In the genomic region with DNA sequence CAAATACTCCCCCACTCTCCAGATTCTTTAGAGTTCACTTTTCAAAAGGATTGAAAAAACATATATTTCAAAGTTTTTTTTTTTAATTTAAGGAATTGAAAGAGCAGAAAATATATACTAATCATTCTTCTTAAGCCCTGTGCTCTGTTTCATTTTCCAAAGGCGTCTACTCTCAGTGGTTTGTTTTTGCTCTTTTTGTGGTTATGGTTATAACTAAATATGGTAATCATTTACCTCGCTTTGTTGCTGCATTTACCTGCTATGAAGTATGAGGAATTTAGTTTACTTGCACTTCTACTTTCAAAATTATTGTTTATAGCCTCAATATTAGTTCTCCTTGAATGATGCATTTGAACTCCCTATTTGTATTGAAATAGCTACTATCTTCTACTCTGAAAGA, we compare ENCODE assay signal across 1 cellular context.
TF ChIP-seq lines count a peak whose summit lies in the region.

No MANE protein-coding gene starts in this region.

TF ChIP-seq in GM12878, 131 proteins besides CTCF, POLR2A, EP300 and RAD21 (continued from another document):
- TF ChIP-seq, protein P1, sequence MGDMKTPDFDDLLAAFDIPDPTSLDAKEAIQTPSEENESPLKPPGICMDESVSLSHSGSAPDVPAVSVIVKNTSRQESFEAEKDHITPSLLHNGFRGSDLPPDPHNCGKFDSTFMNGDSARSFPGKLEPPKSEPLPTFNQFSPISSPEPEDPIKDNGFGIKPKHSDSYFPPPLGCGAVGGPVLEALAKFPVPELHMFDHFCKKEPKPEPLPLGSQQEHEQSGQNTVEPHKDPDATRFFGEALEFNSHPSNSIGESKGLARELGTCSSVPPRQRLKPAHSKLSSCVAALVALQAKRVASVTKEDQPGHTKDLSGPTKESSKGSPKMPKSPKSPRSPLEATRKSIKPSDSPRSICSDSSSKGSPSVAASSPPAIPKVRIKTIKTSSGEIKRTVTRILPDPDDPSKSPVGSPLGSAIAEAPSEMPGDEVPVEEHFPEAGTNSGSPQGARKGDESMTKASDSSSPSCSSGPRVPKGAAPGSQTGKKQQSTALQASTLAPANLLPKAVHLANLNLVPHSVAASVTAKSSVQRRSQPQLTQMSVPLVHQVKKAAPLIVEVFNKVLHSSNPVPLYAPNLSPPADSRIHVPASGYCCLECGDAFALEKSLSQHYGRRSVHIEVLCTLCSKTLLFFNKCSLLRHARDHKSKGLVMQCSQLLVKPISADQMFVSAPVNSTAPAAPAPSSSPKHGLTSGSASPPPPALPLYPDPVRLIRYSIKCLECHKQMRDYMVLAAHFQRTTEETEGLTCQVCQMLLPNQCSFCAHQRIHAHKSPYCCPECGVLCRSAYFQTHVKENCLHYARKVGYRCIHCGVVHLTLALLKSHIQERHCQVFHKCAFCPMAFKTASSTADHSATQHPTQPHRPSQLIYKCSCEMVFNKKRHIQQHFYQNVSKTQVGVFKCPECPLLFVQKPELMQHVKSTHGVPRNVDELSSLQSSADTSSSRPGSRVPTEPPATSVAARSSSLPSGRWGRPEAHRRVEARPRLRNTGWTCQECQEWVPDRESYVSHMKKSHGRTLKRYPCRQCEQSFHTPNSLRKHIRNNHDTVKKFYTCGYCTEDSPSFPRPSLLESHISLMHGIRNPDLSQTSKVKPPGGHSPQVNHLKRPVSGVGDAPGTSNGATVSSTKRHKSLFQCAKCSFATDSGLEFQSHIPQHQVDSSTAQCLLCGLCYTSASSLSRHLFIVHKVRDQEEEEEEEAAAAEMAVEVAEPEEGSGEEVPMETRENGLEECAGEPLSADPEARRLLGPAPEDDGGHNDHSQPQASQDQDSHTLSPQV (IDR thresholded peaks at IDR 0.05): peak; percentile 84
- peak; percentile 92 for TF ChIP-seq ATF7 (IDR thresholded peaks at IDR 0.05; ENCODE audit: low read depth)
- TF ChIP-seq STAT3 (IDR thresholded peaks at IDR 0.05; ENCODE audit: low read depth, low read length): 0 out of 2 replicates have a peak, but pooled peaks have one; percentile 65
- TF ChIP-seq CHD2 (IDR thresholded peaks at IDR 0.05; ENCODE audit: borderline replicate concordance, low read depth, low read length): peak; percentile 59; the same call in 1 of the 2 replicates
- TF ChIP-seq, protein P2, sequence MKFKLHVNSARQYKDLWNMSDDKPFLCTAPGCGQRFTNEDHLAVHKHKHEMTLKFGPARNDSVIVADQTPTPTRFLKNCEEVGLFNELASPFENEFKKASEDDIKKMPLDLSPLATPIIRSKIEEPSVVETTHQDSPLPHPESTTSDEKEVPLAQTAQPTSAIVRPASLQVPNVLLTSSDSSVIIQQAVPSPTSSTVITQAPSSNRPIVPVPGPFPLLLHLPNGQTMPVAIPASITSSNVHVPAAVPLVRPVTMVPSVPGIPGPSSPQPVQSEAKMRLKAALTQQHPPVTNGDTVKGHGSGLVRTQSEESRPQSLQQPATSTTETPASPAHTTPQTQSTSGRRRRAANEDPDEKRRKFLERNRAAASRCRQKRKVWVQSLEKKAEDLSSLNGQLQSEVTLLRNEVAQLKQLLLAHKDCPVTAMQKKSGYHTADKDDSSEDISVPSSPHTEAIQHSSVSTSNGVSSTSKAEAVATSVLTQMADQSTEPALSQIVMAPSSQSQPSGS (IDR thresholded peaks at IDR 0.05; ENCODE audit: low read length): peak; percentile 89
- no peak for TF ChIP-seq GATAD2B (conservative IDR thresholded peaks at IDR 0.05; ENCODE audit: low read depth)
- no peak for TF ChIP-seq CHD4 (IDR thresholded peaks at IDR 0.05)
- TF ChIP-seq RAD51 (IDR thresholded peaks at IDR 0.05): no peak
- no peak for TF ChIP-seq KDM1A (IDR thresholded peaks at IDR 0.05; ENCODE audit: borderline replicate concordance)
- TF ChIP-seq CEBPB (IDR thresholded peaks at IDR 0.05; ENCODE audit: borderline replicate concordance in 1 of 2, low read depth in 2 of 2, low read length in 2 of 2): 0 out of 4 replicates have a peak, but pooled peaks of 1 of the 2 experiments have one; percentile 29
- TF ChIP-seq SREBF1 (IDR thresholded peaks at IDR 0.05; ENCODE audit: low read length): peak; percentile 90
- TF ChIP-seq MTA2 (IDR thresholded peaks at IDR 0.05; ENCODE audit: low read depth): peak; percentile 91
- TF ChIP-seq, protein P3, sequence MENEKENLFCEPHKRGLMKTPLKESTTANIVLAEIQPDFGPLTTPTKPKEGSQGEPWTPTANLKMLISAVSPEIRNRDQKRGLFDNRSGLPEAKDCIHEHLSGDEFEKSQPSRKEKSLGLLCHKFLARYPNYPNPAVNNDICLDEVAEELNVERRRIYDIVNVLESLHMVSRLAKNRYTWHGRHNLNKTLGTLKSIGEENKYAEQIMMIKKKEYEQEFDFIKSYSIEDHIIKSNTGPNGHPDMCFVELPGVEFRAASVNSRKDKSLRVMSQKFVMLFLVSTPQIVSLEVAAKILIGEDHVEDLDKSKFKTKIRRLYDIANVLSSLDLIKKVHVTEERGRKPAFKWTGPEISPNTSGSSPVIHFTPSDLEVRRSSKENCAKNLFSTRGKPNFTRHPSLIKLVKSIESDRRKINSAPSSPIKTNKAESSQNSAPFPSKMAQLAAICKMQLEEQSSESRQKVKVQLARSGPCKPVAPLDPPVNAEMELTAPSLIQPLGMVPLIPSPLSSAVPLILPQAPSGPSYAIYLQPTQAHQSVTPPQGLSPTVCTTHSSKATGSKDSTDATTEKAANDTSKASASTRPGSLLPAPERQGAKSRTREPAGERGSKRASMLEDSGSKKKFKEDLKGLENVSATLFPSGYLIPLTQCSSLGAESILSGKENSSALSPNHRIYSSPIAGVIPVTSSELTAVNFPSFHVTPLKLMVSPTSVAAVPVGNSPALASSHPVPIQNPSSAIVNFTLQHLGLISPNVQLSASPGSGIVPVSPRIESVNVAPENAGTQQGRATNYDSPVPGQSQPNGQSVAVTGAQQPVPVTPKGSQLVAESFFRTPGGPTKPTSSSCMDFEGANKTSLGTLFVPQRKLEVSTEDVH (IDR thresholded peaks at IDR 0.05; ENCODE audit: low read depth, partially characterized antibody): no peak
- peak; percentile 66 for TF ChIP-seq NR2F1 (conservative IDR thresholded peaks at IDR 0.05)
